Comparison of ENCODE assay signal across 2 cellular contexts in the genomic region with DNA sequence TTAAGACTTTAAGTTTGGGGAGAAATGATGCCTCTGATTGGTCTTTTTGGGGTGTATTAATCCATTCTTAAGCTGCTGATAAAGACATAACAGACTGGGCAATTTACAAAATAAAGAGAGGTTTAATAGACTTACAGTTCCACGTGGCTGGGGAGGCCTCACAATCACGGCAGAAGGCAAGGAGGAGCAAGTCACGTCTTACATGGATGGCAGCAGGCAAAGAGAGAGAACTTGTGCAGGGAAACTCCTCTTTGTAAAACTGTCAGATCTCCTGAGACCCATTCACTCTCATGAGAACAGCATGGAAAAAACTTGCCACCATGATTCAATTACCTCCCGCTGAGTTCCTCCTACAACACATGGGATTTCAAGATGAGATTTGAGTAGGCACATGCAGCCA.
DNase-seq lines count a peak whose midpoint lies in the region; ATAC-seq, FAIRE-seq and TF ChIP-seq lines count a peak whose summit lies in the region.
"Not testable (repeated sequence)": the region's sequence is repeated elsewhere in the genome, so short reads cannot be mapped to it uniquely, and the experiment has no call there.

No MANE protein-coding gene starts in this region.

- H3K4me1 ChIP-seq in K562 (replicated peaks in 1 of 2; ENCODE audit: control insufficient read depth in 2 of 2, insufficient read depth in 2 of 2, low read length in 2 of 2); HepG2 (ENCODE audit: insufficient read depth, low read length): not testable (repeated sequence)

- not testable (repeated sequence) for H3K9ac ChIP-seq in K562 (ENCODE audit: insufficient read depth in 1 of 2, low read depth in 2 of 2, low read length in 2 of 2); HepG2 (ENCODE audit: insufficient read depth, low read depth, low read length)

- intact Hi-C loops in K562 (cut with micrococcal nuclease); HepG2 (cut with micrococcal nuclease; ENCODE audit: unreplicated experiment): not testable (repeated sequence)

- POLR2A ChIA-PET in K562 (lab: Yijun Ruan, JAX); HepG2 (lab: Yijun Ruan, JAX): not testable (repeated sequence)

- TF ChIP-seq POLR2A in K562 (conservative IDR thresholded peaks at IDR 0.05); HepG2 (IDR thresholded peaks at IDR 0.05; ENCODE audit: insufficient read depth in 1 of 2, low read depth in 2 of 2, low read length in 2 of 2): not testable (repeated sequence)

- H3K27ac ChIP-seq in K562 (ENCODE audit: extremely low read depth, low read depth, low read length); HepG2 (ENCODE audit: extremely low read length, insufficient read depth, low read length): not testable (repeated sequence)

- H3K4me3 ChIP-seq in K562; HepG2 (replicated peaks in 1 of 3; ENCODE audit: insufficient read depth in 1 of 3, low read depth in 2 of 3, low read length in 3 of 3): not testable (repeated sequence)

- not testable (repeated sequence) for BruUV-seq in K562 (replicated peaks; lab: Mats Ljungman, UMichigan); HepG2 (replicated peaks; lab: Mats Ljungman, UMichigan)

- TF ChIP-seq RAD21 in K562 (CRISPR knock-in tag; conservative IDR thresholded peaks at IDR 0.05 in 1 of 2, IDR thresholded peaks at IDR 0.05 in 1 of 2); HepG2 (CRISPR knock-in tag; IDR thresholded peaks at IDR 0.05): not testable (repeated sequence)

- TF ChIP-seq EP300 in K562 (IDR thresholded peaks at IDR 0.05; ENCODE audit: low read length); HepG2 (IDR thresholded peaks at IDR 0.05; ENCODE audit: low read depth in 2 of 2, low read length in 2 of 2); HepG2 (CRISPR knock-in tag; IDR thresholded peaks at IDR 0.05; ENCODE audit: borderline replicate concordance): not testable (repeated sequence)

- not testable (repeated sequence) for FAIRE-seq in K562 (lab: Jason Lieb, UNC); HepG2 (lab: Jason Lieb, UNC)

- not testable (repeated sequence) for H4K20me1 ChIP-seq in K562 (replicated peaks; ENCODE audit: control insufficient read depth, insufficient read depth, low read length); HepG2 (ENCODE audit: insufficient read depth, low read length)

- not testable (repeated sequence) for H2AFZ ChIP-seq in K562 (ENCODE audit: low read depth, low read length); HepG2 (ENCODE audit: low read length)

- WGBS in K562 (ENCODE audit: insufficient coverage, low coverage, missing lambda C conversion rate), result 3% methylated on average over 4 of the region's 4 CpGs
- WGBS in HepG2 (ENCODE audit: low lambda C conversion rate), result 6% methylated on average over 4 of the region's 4 CpGs

- DNase-seq in K562 (ENCODE audit: extremely low read depth in 1 of 4, low spot score in 3 of 4); HepG2 (ENCODE audit: low spot score): not testable (repeated sequence)

- CTCF ChIA-PET in K562 (lab: Yijun Ruan, JAX; ENCODE audit: low intra/inter-chr PET ratio); HepG2 (lab: Yijun Ruan, JAX; ENCODE audit: low intra/inter-chr PET ratio, low total read pairs): not testable (repeated sequence)

- H3K27me3 ChIP-seq in K562 (ENCODE audit: control insufficient read depth in 2 of 2, insufficient read depth in 2 of 2, low read length in 2 of 2); HepG2 (ENCODE audit: control insufficient read depth in 1 of 2, insufficient read depth in 2 of 2, low read length in 2 of 2): not testable (repeated sequence)

- not testable (repeated sequence) for H3K9me1 ChIP-seq in K562 (ENCODE audit: control insufficient read depth, insufficient read depth, low read length)

- not testable (repeated sequence) for H3K36me3 ChIP-seq in K562 (ENCODE audit: control insufficient read depth, insufficient read depth, low read length); HepG2 (replicated peaks in 1 of 2; ENCODE audit: control insufficient read depth in 1 of 2, insufficient read depth in 2 of 2, low read length in 2 of 2)

- not testable (repeated sequence) for H3K79me2 ChIP-seq in K562 (ENCODE audit: control insufficient read depth, insufficient read depth, low read length); HepG2 (ENCODE audit: insufficient read depth, low read length)

- not testable (repeated sequence) for ATAC-seq in K562, HepG2

- in situ Hi-C loops in K562 (cut with MboI); HepG2 (cut with HindIII; ENCODE audit: extremely low pct_ligation_motif_present, low pct_unique_long_range_greater_than_20kb): not testable (repeated sequence)

- not testable (repeated sequence) for H3K4me2 ChIP-seq in K562 (ENCODE audit: insufficient read depth, low read length); HepG2 (ENCODE audit: low read depth, low read length)

- H3K9me3 ChIP-seq in K562 (replicated peaks; ENCODE audit: control insufficient read depth, insufficient read depth, low read depth, low read length); HepG2 (ENCODE audit: low read length): not testable (repeated sequence)

- TF ChIP-seq CTCF in K562 (IDR thresholded peaks at IDR 0.05 in 2 of 3, conservative IDR thresholded peaks at IDR 0.05 in 1 of 3; ENCODE audit: insufficient read depth in 2 of 3, low read depth in 1 of 3, low read length in 3 of 3); HepG2 (CRISPR knock-in tag; IDR thresholded peaks at IDR 0.05): not testable (repeated sequence)

TF ChIP-seq in K562, 482 proteins besides CTCF, POLR2A, EP300 and RAD21:
- peak; percentile 66; the same call in 1 of the 2 replicates for TF ChIP-seq ZNF431 (CRISPR knock-in tag; IDR thresholded peaks at IDR 0.05)
TF ChIP-seq in K562: peak in this region for 1; not testable (repeated sequence) for 481.

TF ChIP-seq in HepG2, 621 proteins besides CTCF, POLR2A, EP300 and RAD21:
- TF ChIP-seq, protein P1, sequence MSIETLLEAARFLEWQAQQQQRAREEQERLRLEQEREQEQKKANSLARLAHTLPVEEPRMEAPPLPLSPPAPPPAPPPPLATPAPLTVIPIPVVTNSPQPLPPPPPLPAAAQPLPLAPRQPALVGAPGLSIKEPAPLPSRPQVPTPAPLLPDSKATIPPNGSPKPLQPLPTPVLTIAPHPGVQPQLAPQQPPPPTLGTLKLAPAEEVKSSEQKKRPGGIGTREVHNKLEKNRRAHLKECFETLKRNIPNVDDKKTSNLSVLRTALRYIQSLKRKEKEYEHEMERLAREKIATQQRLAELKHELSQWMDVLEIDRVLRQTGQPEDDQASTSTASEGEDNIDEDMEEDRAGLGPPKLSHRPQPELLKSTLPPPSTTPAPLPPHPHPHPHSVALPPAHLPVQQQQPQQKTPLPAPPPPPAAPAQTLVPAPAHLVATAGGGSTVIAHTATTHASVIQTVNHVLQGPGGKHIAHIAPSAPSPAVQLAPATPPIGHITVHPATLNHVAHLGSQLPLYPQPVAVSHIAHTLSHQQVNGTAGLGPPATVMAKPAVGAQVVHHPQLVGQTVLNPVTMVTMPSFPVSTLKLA (IDR thresholded peaks at IDR 0.05), result 0 out of 2 replicates have a peak, but pooled peaks have one; percentile 16
- peak; percentile 95 for TF ChIP-seq ZNF431 (CRISPR knock-in tag; IDR thresholded peaks at IDR 0.05; ENCODE audit: borderline replicate concordance, low read depth)
